In genomic region chr2:155980941-155981561, GRCh38 we compare ENCODE assay signal across 11 cellular contexts.
A peak's percentile ranks its signal among the peaks of the same experiment; 100 is the strongest.
DNase-seq lines count a peak whose midpoint lies in the region; ATAC-seq, FAIRE-seq and TF ChIP-seq lines count a peak whose summit lies in the region.
"Had no signal": no experiment of that assay in that cellular context is flagged by ENCODE, and none has a peak within 500 bp of the region (broad histone marks: within the 10 kb centered on the region; RNA-seq: fewer than 3 reads in every experiment).

No MANE protein-coding gene starts in this region.

- no peak overlapping the region for H3K4me2 ChIP-seq in K562 (ENCODE audit: insufficient read depth, low read length)

- POLR2A ChIA-PET in K562 (lab: Yijun Ruan, JAX), result no interaction called here
- POLR2A ChIA-PET in GM10248 (lab: Yijun Ruan, JAX), result no interaction called here

- no peaks in the 10 kb centered on the region for H4K20me1 ChIP-seq in K562 (replicated peaks; ENCODE audit: control insufficient read depth, insufficient read depth, low read length)

- H3K36me3 ChIP-seq in K562 (ENCODE audit: control insufficient read depth, insufficient read depth, low read length), result no peaks in the 10 kb centered on the region

- no peak overlapping the region for H2AFZ ChIP-seq in K562 (ENCODE audit: low read depth, low read length)

- intact Hi-C loops in K562 (cut with micrococcal nuclease) (no loop called here), posterior vena cava (cut with DNase I) (no loop called here)

- FAIRE-seq in K562 (lab: Jason Lieb, UNC), result no peak

- TF ChIP-seq CTCF in K562 (IDR thresholded peaks at IDR 0.05 in 2 of 3, conservative IDR thresholded peaks at IDR 0.05 in 1 of 3; ENCODE audit: insufficient read depth in 2 of 3, low read depth in 1 of 3, low read length in 3 of 3) (no peak), GM10248 (IDR thresholded peaks at IDR 0.05; ENCODE audit: control extremely low read depth, extremely low read depth, low read depth, missing control alignments) (no peak)

- no peak overlapping the region for H3K4me3 ChIP-seq in K562

- no peak for DNase-seq in K562 (ENCODE audit: extremely low read depth in 1 of 4, low spot score in 3 of 4)
- no peak for DNase-seq in GM10248 (ENCODE audit: extremely low spot score)
- no peak for DNase-seq in posterior vena cava (ENCODE audit: low spot score)
- DNase-seq: mammary epithelial cell; NCI-H2171 treated with DMSO at 0.1 percent for 48 hours; stimulated activated naive CD8-positive, alpha-beta T cell treated with anti-CD3 and anti-CD28 coated beads, Interleukin-15, Interleukin-2, amounts not matched to agents 100 U/mL and 50 U/mL, for 24 hours had no signal

- CTCF ChIA-PET in K562 (lab: Yijun Ruan, JAX; ENCODE audit: low intra/inter-chr PET ratio), result no interaction called here
- CTCF ChIA-PET in GM10248 (lab: Yijun Ruan, JAX), result no interaction called here

- H3K27me3 ChIP-seq in K562 (ENCODE audit: control insufficient read depth in 2 of 2, insufficient read depth in 2 of 2, low read length in 2 of 2), result no peaks in the 10 kb centered on the region

- TF ChIP-seq EP300 in K562 (IDR thresholded peaks at IDR 0.05; ENCODE audit: low read length), result no peak

- no peaks in the 10 kb centered on the region for H3K4me1 ChIP-seq in K562 (replicated peaks in 1 of 2; ENCODE audit: control insufficient read depth in 2 of 2, insufficient read depth in 2 of 2, low read length in 2 of 2)

- WGBS in K562 (ENCODE audit: insufficient coverage, low coverage, missing lambda C conversion rate), result 2% methylated on average over 3 of the region's 3 CpGs

- no peak for TF ChIP-seq RAD21 in K562 (CRISPR knock-in tag; conservative IDR thresholded peaks at IDR 0.05 in 1 of 2, IDR thresholded peaks at IDR 0.05 in 1 of 2)

- no peak for TF ChIP-seq POLR2A in K562 (conservative IDR thresholded peaks at IDR 0.05)

- BruUV-seq in K562 (replicated peaks; lab: Mats Ljungman, UMichigan), result no TSS peak

- in situ Hi-C loops in K562 (cut with MboI), result no loop called here

- H3K9ac ChIP-seq in K562 (ENCODE audit: insufficient read depth in 1 of 2, low read depth in 2 of 2, low read length in 2 of 2), result no peak overlapping the region

- no peak overlapping the region for H3K27ac ChIP-seq in K562 (ENCODE audit: extremely low read depth, low read depth, low read length)

- no peaks in the 10 kb centered on the region for H3K79me2 ChIP-seq in K562 (ENCODE audit: control insufficient read depth, insufficient read depth, low read length)

- H3K9me3 ChIP-seq in K562 (replicated peaks; ENCODE audit: control insufficient read depth, insufficient read depth, low read depth, low read length), result no peaks in the 10 kb centered on the region

- no peaks in the 10 kb centered on the region for H3K9me1 ChIP-seq in K562 (ENCODE audit: control insufficient read depth, insufficient read depth, low read length)

- ATAC-seq in GM18873 (IDR thresholded peaks at IDR 0.05; ENCODE audit: low FRiP score, unreplicated experiment), result peak; percentile 64
- ATAC-seq in HG02571 (IDR thresholded peaks at IDR 0.05; ENCODE audit: unreplicated experiment), result peak; percentile 64
- peak; percentile 64 for ATAC-seq in HG03457 (IDR thresholded peaks at IDR 0.05; ENCODE audit: unreplicated experiment)
- no peak for ATAC-seq in K562
- ATAC-seq in GM19324 (IDR thresholded peaks at IDR 0.05; ENCODE audit: low FRiP score, unreplicated experiment), result no peak
- ATAC-seq in GM19397 (IDR thresholded peaks at IDR 0.05; ENCODE audit: unreplicated experiment), result no peak
- ATAC-seq: stimulated activated naive CD8-positive, alpha-beta T cell treated with anti-CD3 and anti-CD28 coated beads, Interleukin-15, Interleukin-2, amounts not matched to agents 100 U/mL and 50 U/mL, for 24 hours had no signal

TF ChIP-seq in K562, 482 proteins besides CTCF, POLR2A, EP300 and RAD21:
- no peak for TF ChIP-seq SNAPC5 (CRISPR knock-in tag; IDR thresholded peaks at IDR 0.05)
- TF ChIP-seq ZNF766 (CRISPR knock-in tag; conservative IDR thresholded peaks at IDR 0.05), result peak; percentile 74

Comparison
In these comparisons a context has a peak if more than half of its experiments do, and no peak if none do; other contexts are left out.
1. ATAC-seq: peak in GM18873 (single experiment), HG02571 (single experiment) and HG03457 (single experiment); none in K562 (single experiment), GM19324 (single experiment) and GM19397 (single experiment).